ENCODE assay signal across 14 cellular contexts in the genomic region with DNA sequence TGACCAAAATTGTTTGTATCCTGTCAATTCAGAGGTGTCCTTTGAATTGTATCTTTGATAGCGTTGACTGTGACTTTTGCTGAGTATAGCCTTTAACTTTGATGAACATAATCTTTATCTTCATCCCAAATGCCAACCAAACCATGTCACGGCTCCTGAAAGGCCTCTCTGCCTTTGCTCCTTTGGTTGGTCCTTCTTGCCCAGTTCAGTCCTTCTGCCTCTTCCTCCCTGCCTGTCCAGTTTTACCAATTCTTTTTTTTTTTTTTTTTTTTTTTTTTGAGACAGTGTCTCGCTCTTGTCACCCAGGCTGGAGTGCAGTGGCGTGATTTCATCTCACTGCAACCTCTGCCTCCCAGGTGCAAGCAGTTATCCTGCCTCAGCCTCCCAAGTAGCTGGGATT. TPM values are rescaled to one million over a fixed set of nuclear protein-coding genes. Genes with fewer than 3 reads are reported as not detected.
DNase-seq lines count a peak whose midpoint lies in the region; ATAC-seq and TF ChIP-seq lines count a peak whose summit lies in the region.
"Had no signal": no experiment of that assay in that cellular context is flagged by ENCODE, and none has a peak within 500 bp of the region (broad histone marks: within the 10 kb centered on the region; RNA-seq: fewer than 3 reads in every experiment).

No MANE protein-coding gene starts in this region.

- no peak for TF ChIP-seq CTCF in CD14-positive monocyte (IDR thresholded peaks at IDR 0.05)
- no peak for TF ChIP-seq CTCF in progenitor cell of endocrine pancreas (IDR thresholded peaks at IDR 0.05; ENCODE audit: unreplicated experiment)

- H3K27ac Mint-ChIP-seq in CD14-positive monocyte = peak overlapping the region in 6 of 7 donors; percentile 60 to 89 (median 74)
- peak overlapping the region; percentile 30 for H3K27ac Mint-ChIP-seq in dendritic cell treated with granulocyte-macrophage colony-stimulating factor and Interleukin-4, amounts not matched to agents 40 ng/mL and 50 ng/mL, for 4 days
- H3K27ac Mint-ChIP-seq in progenitor cell of endocrine pancreas = peak overlapping the region; percentile 18
- H3K27ac Mint-ChIP-seq: CD4-positive, alpha-beta T cell had no signal

- H3K36me3 Mint-ChIP-seq in CD14-positive monocyte (peaks cover 10 to 12% of the 10 kb centered on the region in 2 donors), progenitor cell of endocrine pancreas (ENCODE audit: insufficient read depth) (peaks cover 13% of the 10 kb centered on the region)
- H3K36me3 Mint-ChIP-seq in dendritic cell treated with granulocyte-macrophage colony-stimulating factor and Interleukin-4, amounts not matched to agents 40 ng/mL and 50 ng/mL, for 4 days (ENCODE audit: low read depth) = peaks cover 31% of the 10 kb centered on the region

- DNase-seq in CD14-positive monocyte (ENCODE audit: low spot score) = no peak
- DNase-seq in progenitor cell of endocrine pancreas (ENCODE audit: low spot score, unreplicated experiment) = no peak
- DNase-seq: ACHN; BE2C; C1 segment of cervical spinal cord; Caco-2; CD4-positive, alpha-beta T cell; GM23248 had no signal

- intact Hi-C loops in CD14-positive monocyte (cut with micrococcal nuclease) = no loop called here
- intact Hi-C loops in dendritic cell treated with granulocyte-macrophage colony-stimulating factor and Interleukin-4, amounts not matched to agents 40 ng/mL and 50 ng/mL, for 4 days (cut with micrococcal nuclease) = no loop called here

- peaks cover 31% of the 10 kb centered on the region for H3K4me1 Mint-ChIP-seq in CD14-positive monocyte
- H3K4me1 Mint-ChIP-seq in dendritic cell treated with granulocyte-macrophage colony-stimulating factor and Interleukin-4, amounts not matched to agents 40 ng/mL and 50 ng/mL, for 4 days (ENCODE audit: low read depth) = peaks cover 26% of the 10 kb centered on the region
- H3K4me1 Mint-ChIP-seq in progenitor cell of endocrine pancreas (ENCODE audit: low read depth) = peaks cover 3% of the 10 kb centered on the region

- peaks cover 0 to 10% (median 2%) of the 10 kb centered on the region in 3 donors for H3K27me3 Mint-ChIP-seq in CD14-positive monocyte (ENCODE audit: low read depth in 3 of 3)
- H3K27me3 Mint-ChIP-seq in dendritic cell treated with granulocyte-macrophage colony-stimulating factor and Interleukin-4, amounts not matched to agents 40 ng/mL and 50 ng/mL, for 4 days = no peaks in the 10 kb centered on the region
- H3K27me3 Mint-ChIP-seq in progenitor cell of endocrine pancreas = no peaks in the 10 kb centered on the region
- H3K27me3 Mint-ChIP-seq: CD4-positive, alpha-beta T cell had no signal

- no peak for ATAC-seq in GM21786 (IDR thresholded peaks at IDR 0.05; ENCODE audit: unreplicated experiment)
- no peak for ATAC-seq in HG03442 (IDR thresholded peaks at IDR 0.05; ENCODE audit: unreplicated experiment)
- no peak for ATAC-seq in HG03378 (IDR thresholded peaks at IDR 0.05; ENCODE audit: unreplicated experiment)

- peaks cover 0 to 3% (median 0%) of the 10 kb centered on the region in 7 donors for H3K9me3 Mint-ChIP-seq in CD14-positive monocyte
- no peaks in the 10 kb centered on the region for H3K9me3 Mint-ChIP-seq in dendritic cell treated with granulocyte-macrophage colony-stimulating factor and Interleukin-4, amounts not matched to agents 40 ng/mL and 50 ng/mL, for 4 days
- no peaks in the 10 kb centered on the region for H3K9me3 Mint-ChIP-seq in progenitor cell of endocrine pancreas (ENCODE audit: low read depth)
- H3K9me3 Mint-ChIP-seq: CD4-positive, alpha-beta T cell had no signal

- H3K4me3 Mint-ChIP-seq in CD14-positive monocyte (no peak overlapping the region), progenitor cell of endocrine pancreas (ENCODE audit: low read depth) (no peak overlapping the region)
- H3K4me3 Mint-ChIP-seq in dendritic cell treated with granulocyte-macrophage colony-stimulating factor and Interleukin-4, amounts not matched to agents 40 ng/mL and 50 ng/mL, for 4 days = no peak overlapping the region
- H3K4me3 Mint-ChIP-seq: CD4-positive, alpha-beta T cell had no signal

RNA-seq across cellular contexts. Expression of gene VPS4A, which starts 12.9 kb away (rescaled TPM):
- 10 to 100 TPM; 18.2 to 21.8 TPM for polyA plus RNA-seq in CD14-positive monocyte
- total RNA-seq in progenitor cell of endocrine pancreas = 21.2 and 25.2 TPM in 2 replicates

RNA-seq across cellular contexts. Expression of gene PDF, which starts 32.1 kb away (rescaled TPM):
- polyA plus RNA-seq in CD14-positive monocyte = 1 to 10 TPM; 4.2 to 7.2 TPM
- total RNA-seq in progenitor cell of endocrine pancreas = 13.0 and 14.4 TPM in 2 replicates

RNA-seq across cellular contexts. Expression of gene COG8, which starts 41.1 kb away (rescaled TPM):
- polyA plus RNA-seq in CD14-positive monocyte = 10 to 100 TPM; 21.6 to 24.1 TPM
- 55.2 and 58.6 TPM in 2 replicates for total RNA-seq in progenitor cell of endocrine pancreas

RNA-seq across cellular contexts. Expression of gene NIP7, which starts 41.3 kb away (rescaled TPM):
- 10 to 100 TPM; 14.2 to 16.4 TPM for polyA plus RNA-seq in CD14-positive monocyte
- 22.9 and 23.8 TPM in 2 replicates for total RNA-seq in progenitor cell of endocrine pancreas

RNA-seq across cellular contexts. Expression of gene TMED6, which starts 53.3 kb away (rescaled TPM):
- not detected for polyA plus RNA-seq in CD14-positive monocyte
- 2.6 and 3.6 TPM in 2 replicates for total RNA-seq in progenitor cell of endocrine pancreas
- total RNA-seq: A172, GM23248, H4 had no signal

Comparison
In these comparisons a context has a peak if more than half of its experiments do, and no peak if none do; other contexts are left out.
1. H3K27ac Mint-ChIP-seq: peak in every context shown above with its lines; median percentile 74 in CD14-positive monocyte; 30 in dendritic cell treated with granulocyte-macrophage colony-stimulating factor and Interleukin-4, amounts not matched to agents 40 ng/mL and 50 ng/mL, for 4 days; 18 in progenitor cell of endocrine pancreas.